9 cellular contexts compared by ENCODE assay signal in genomic region chr16:58678716-58679115, GRCh38. TPM values are rescaled to one million over a fixed set of nuclear protein-coding genes. Genes with fewer than 3 reads are reported as not detected.
DNase-seq lines count a peak whose midpoint lies in the region; ATAC-seq and TF ChIP-seq lines count a peak whose summit lies in the region.
"Had no signal": no experiment of that assay in that cellular context is flagged by ENCODE, and none has a peak within 500 bp of the region (broad histone marks: within the 10 kb centered on the region; RNA-seq: fewer than 3 reads in every experiment).

No MANE protein-coding gene starts in this region.

- 35 to 37% methylated on average over 3 of the region's 3 CpGs for WGBS in aorta, 2 donors
- no CpG with 5 or more reads among the region's 3 CpGs for WGBS in mesendoderm (ENCODE audit: extremely low coverage, insufficient coverage, low lambda C conversion rate)

- intact Hi-C loops in left ventricle myocardium inferior (cut with micrococcal nuclease): no loop called here
- intact Hi-C loops in aorta (cut with DNase I): loop anchor here (2.0 to 5.0 kb wide), 2 partner anchors 78 to 79 kb away; no protein-coding TSS in a partner anchor

- no peak overlapping the region for H2AK5ac ChIP-seq in mesendoderm (ENCODE audit: low read length)

- no peak overlapping the region for H3K9ac ChIP-seq in mesendoderm (ENCODE audit: low read length)

- peak; percentile 57 for TF ChIP-seq CTCF in left ventricle myocardium inferior (IDR thresholded peaks at IDR 0.05; ENCODE audit: borderline replicate concordance)

- no peak overlapping the region for H3K4me3 ChIP-seq in left ventricle myocardium inferior
- no peak overlapping the region for H3K4me3 ChIP-seq in aorta (ENCODE audit: low read length in 2 of 2)
- H3K4me3 ChIP-seq in mesendoderm (ENCODE audit: low read length): no peak overlapping the region

- H3K27ac ChIP-seq in left ventricle myocardium inferior (replicated peaks) (no peak overlapping the region), aorta (ENCODE audit: low read depth in 1 of 2, low read length in 2 of 2) (no peak overlapping the region), mesendoderm (ENCODE audit: low read depth, low read length) (no peak overlapping the region)
- H3K27ac ChIP-seq: RWPE1 had no signal

- H3K4ac ChIP-seq in mesendoderm (ENCODE audit: low read depth, low read length): no peak overlapping the region

- no peak overlapping the region for H3K23ac ChIP-seq in mesendoderm (ENCODE audit: low read length)

- H3K9me3 ChIP-seq in left ventricle myocardium inferior (replicated peaks) (no peaks in the 10 kb centered on the region), aorta (ENCODE audit: control insufficient read depth, low read length) (no peaks in the 10 kb centered on the region)

- peaks cover 48% of the 10 kb centered on the region for H3K4me1 ChIP-seq in left ventricle myocardium inferior
- no peaks in the 10 kb centered on the region for H3K4me1 ChIP-seq in aorta (ENCODE audit: control insufficient read depth in 1 of 2, insufficient read depth in 2 of 2, low read length in 2 of 2)
- H3K4me1 ChIP-seq in mesendoderm (ENCODE audit: control insufficient read depth, low read depth, low read length): no peaks in the 10 kb centered on the region

- no peak for ATAC-seq in aorta (ENCODE audit: low FRiP score)

- H3K4me2 ChIP-seq in mesendoderm (ENCODE audit: low read length): no peak overlapping the region

- H2BK15ac ChIP-seq in mesendoderm (replicated peaks; ENCODE audit: low read depth): no peak overlapping the region

- no peak overlapping the region for H4K8ac ChIP-seq in mesendoderm (ENCODE audit: low read depth, low read length)

- H3K27me3 ChIP-seq in left ventricle myocardium inferior (ENCODE audit: low read depth): no peaks in the 10 kb centered on the region
- H3K27me3 ChIP-seq in aorta (ENCODE audit: control insufficient read depth in 1 of 2, insufficient read depth in 2 of 2, low read length in 1 of 2): no peaks in the 10 kb centered on the region
- no peaks in the 10 kb centered on the region for H3K27me3 ChIP-seq in mesendoderm (ENCODE audit: insufficient read depth, low read length, poor library complexity)

- peaks cover 5% of the 10 kb centered on the region for H3K79me1 ChIP-seq in mesendoderm (ENCODE audit: low read length)

- H2BK120ac ChIP-seq in mesendoderm (ENCODE audit: low read depth, low read length): no peak overlapping the region

- no peak overlapping the region for H2BK5ac ChIP-seq in mesendoderm (ENCODE audit: low read length)

- DNase-seq in stimulated activated CD4-positive, alpha-beta T cell treated with anti-CD3 and anti-CD28 coated beads, Interleukin-15, amount 100 ng/mL, for 24 hours: peak; percentile 19
- DNase-seq in stimulated activated CD4-positive, alpha-beta T cell treated with anti-CD3 and anti-CD28 coated beads, Interleukin-12 subunit alpha, Interleukin-12 subunit beta, amount 100 ng/mL, for 4 hours: no peak
- DNase-seq in UCSD-AML1 (lab: John Stamatoyannopoulos, UW; ENCODE audit: unreplicated experiment) (peak; percentile 17), left ventricle myocardium inferior (peak; percentile 37), aorta (peak; percentile 57 to 82), NCI-H1436 treated with DMSO at 0.1 percent for 48 hours (lab: John Stamatoyannopoulos, UW) (no peak), mesendoderm (no peak)
- no peak for DNase-seq in activated CD4-positive, alpha-beta T cell treated with anti-CD3 and anti-CD28 coated beads for 4 hours

- H3K18ac ChIP-seq in mesendoderm (ENCODE audit: low read length): no peak overlapping the region

- H3K36me3 ChIP-seq in left ventricle myocardium inferior (peaks cover 77% of the 10 kb centered on the region), aorta (ENCODE audit: control insufficient read depth in 1 of 2, insufficient read depth in 2 of 2, low read length in 1 of 2) (no peaks in the 10 kb centered on the region), mesendoderm (ENCODE audit: control insufficient read depth, insufficient read depth, low read length) (no peaks in the 10 kb centered on the region)

- H3K56ac ChIP-seq in mesendoderm (ENCODE audit: low read length): no peak overlapping the region

- no peaks in the 10 kb centered on the region for H3K79me2 ChIP-seq in mesendoderm (ENCODE audit: control insufficient read depth, insufficient read depth, low read length)

- no peak overlapping the region for H4K5ac ChIP-seq in mesendoderm (ENCODE audit: low read length)

RNA-seq across cellular contexts. Expression of gene SLC38A7, which starts 5.9 kb away (rescaled TPM):
- total RNA-seq in left ventricle myocardium inferior (31.9 TPM), aorta (10 to 100 TPM; 11.2 to 22.9 TPM)
- 1 to 10 TPM; 1.5 to 7.7 TPM for polyA plus RNA-seq in aorta
- polyA plus RNA-seq in mesendoderm (2013, experiment 1 of 2): 14.0 TPM
- polyA plus RNA-seq in mesendoderm (2013, experiment 2 of 2): 14.7 TPM

RNA-seq across cellular contexts. Expression of gene CNOT1, which starts 49.1 kb away (rescaled TPM):
- total RNA-seq in left ventricle myocardium inferior: 64.1 TPM
- 100 to 1,000 TPM; 103 to 124 TPM for total RNA-seq in aorta
- 10 to 100 TPM; 32.6 to 53.5 TPM for polyA plus RNA-seq in aorta
- 147 TPM for polyA plus RNA-seq in mesendoderm (2013, experiment 1 of 2)
- 148 TPM for polyA plus RNA-seq in mesendoderm (2013, experiment 2 of 2)

RNA-seq across cellular contexts. Expression of gene GOT2, which starts 55.4 kb away (rescaled TPM):
- total RNA-seq in left ventricle myocardium inferior (569 TPM), aorta (10 to 100 TPM; 31.9 to 32.7 TPM)
- polyA plus RNA-seq in aorta: 10 to 100 TPM; 20.4 to 25.3 TPM
- 141 TPM for polyA plus RNA-seq in mesendoderm (2013, experiment 1 of 2)
- polyA plus RNA-seq in mesendoderm (2013, experiment 2 of 2): 145 TPM

Comparison
In these comparisons a context has a peak if more than half of its experiments do, and no peak if none do; other contexts are left out.
1. DNase-seq: peak in stimulated activated CD4-positive, alpha-beta T cell treated with anti-CD3 and anti-CD28 coated beads, Interleukin-15, amount 100 ng/mL, for 24 hours (single experiment), UCSD-AML1 (single experiment), left ventricle myocardium inferior (single experiment) and aorta (2 of 2); none in stimulated activated CD4-positive, alpha-beta T cell treated with anti-CD3 and anti-CD28 coated beads, Interleukin-12 subunit alpha, Interleukin-12 subunit beta, amount 100 ng/mL, for 4 hours (single experiment), NCI-H1436 treated with DMSO at 0.1 percent for 48 hours (single experiment), mesendoderm (single experiment) and activated CD4-positive, alpha-beta T cell treated with anti-CD3 and anti-CD28 coated beads for 4 hours (0 of 2).
2. RNA of gene GOT2, which starts 55.4 kb away (total RNA-seq): 569 TPM in left ventricle myocardium inferior (single experiment); 31.9 to 32.7 TPM in aorta; every median in the first group is over 10 times any median in the second.